8 cellular contexts compared by ENCODE assay signal in genomic region chr7:149261321-149261828, GRCh38. TPM values are rescaled to one million over a fixed set of nuclear protein-coding genes. Genes with fewer than 3 reads are reported as not detected.
A peak's percentile ranks its signal among the peaks of the same experiment; 100 is the strongest.
DNase-seq lines count a peak whose midpoint lies in the region; ATAC-seq, FAIRE-seq and TF ChIP-seq lines count a peak whose summit lies in the region.

No MANE protein-coding gene starts in this region.

- no peak for FAIRE-seq in pancreas (lab: Jason Lieb, UNC)

- DNase-seq in NCI-H2171 treated with DMSO at 0.1 percent for 48 hours (lab: John Stamatoyannopoulos, UW) (peak; percentile 14), NCI-H2171 (lab: John Stamatoyannopoulos, UW) (no peak), fibroblast of the aortic adventitia (ENCODE audit: low read depth) (peak; percentile 41), pancreas (no peak), NCI-H1092 (lab: John Stamatoyannopoulos, UW) (no peak)

- H3K27me3 ChIP-seq in pancreas = no peaks in the 10 kb centered on the region

- H3K27ac ChIP-seq in pancreas = peak overlapping the region; percentile 55 to 81 (median 80)

- TF ChIP-seq CTCF in WI38 (IDR thresholded peaks at IDR 0.05; ENCODE audit: low read depth, low read length) (no peak), fibroblast of the aortic adventitia (IDR thresholded peaks at IDR 0.05; ENCODE audit: insufficient read depth, low read length) (no peak), pancreas (IDR thresholded peaks at IDR 0.05) (no peak)

- H3K4me3 ChIP-seq in WI38 (ENCODE audit: low read depth, low read length) (peak overlapping the region; percentile 58), fibroblast of the aortic adventitia (ENCODE audit: low read depth, low read length) (peak overlapping the region; percentile 74), pancreas (peak overlapping the region; percentile 53 to 64 (median 61))

- ATAC-seq in HG03045 (IDR thresholded peaks at IDR 0.05; ENCODE audit: unreplicated experiment) (peak; percentile 6), pancreas (peak; percentile 2 to 33 (median 20)), GM19397 (IDR thresholded peaks at IDR 0.05; ENCODE audit: unreplicated experiment) (no peak)

- H3K36me3 ChIP-seq in pancreas = peaks cover 0 to under 1% (median 0%) of the 10 kb centered on the region in 3 donors

- intact Hi-C loops in pancreas (cut with DNase I) = no loop called here

- WGBS in pancreas, 2 donors = 9 to 10% methylated on average over 16 of the region's 16 CpGs

- H3K9me3 ChIP-seq in pancreas = no peaks in the 10 kb centered on the region

- peaks cover 0 to 5% (median 3%) of the 10 kb centered on the region in 3 donors for H3K4me1 ChIP-seq in pancreas

RNA-seq across cellular contexts. Expression of gene ZNF783, which starts 0.6 kb away (rescaled TPM):
- total RNA-seq in fibroblast of the aortic adventitia (ENCODE audit: low replicate concordance) (9.1 and 12.7 TPM in 2 replicates), pancreas (1 to 10 TPM; 4.7 to 9.9 (median 5.9) TPM)
- 10 to 100 TPM in 1 of 2 donors, 1 to 10 TPM in 1; 9.8 to 11.2 TPM for polyA plus RNA-seq in pancreas

RNA-seq across cellular contexts. Expression of gene ZNF212, which starts 21.9 kb away (rescaled TPM):
- total RNA-seq in fibroblast of the aortic adventitia (ENCODE audit: low replicate concordance) (5.6 and 14.3 TPM in 2 replicates), pancreas (1 to 10 TPM; 3.7 to 9.0 (median 5.2) TPM)
- 10 to 100 TPM in 1 of 2 donors, 1 to 10 TPM in 1; 8.7 to 13.7 TPM for polyA plus RNA-seq in pancreas

Comparison
In these comparisons a context has a peak if more than half of its experiments do, and no peak if none do; other contexts are left out.
1. DNase-seq: peak in NCI-H2171 treated with DMSO at 0.1 percent for 48 hours (single experiment) and fibroblast of the aortic adventitia (single experiment); none in NCI-H2171 (single experiment), pancreas (0 of 6) and NCI-H1092 (single experiment).
2. Peak in every context shown above with its lines, with median percentiles within 50 percentile points of each other: H3K4me3 ChIP-seq.